22 cellular contexts compared by ENCODE assay signal in the genomic region with DNA sequence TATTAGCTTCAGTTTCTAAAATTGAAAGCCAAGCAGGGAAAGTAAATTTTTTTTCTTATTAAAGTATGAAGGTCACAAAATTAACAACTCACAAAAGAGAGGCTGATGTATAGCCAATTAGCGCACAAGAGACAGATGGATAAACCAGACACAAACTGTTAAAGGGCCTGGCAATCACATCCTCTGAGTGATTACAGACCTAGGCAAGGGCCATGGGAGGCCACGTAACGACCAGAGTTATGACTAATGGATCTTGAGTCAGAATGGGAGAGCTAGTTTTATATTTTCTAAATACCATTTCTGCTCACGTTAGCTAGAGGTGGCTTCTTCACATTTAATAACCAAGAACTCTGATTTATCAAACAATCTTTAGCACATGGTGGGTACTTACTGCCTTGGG. TPM values are rescaled to one million over a fixed set of nuclear protein-coding genes. Genes with fewer than 3 reads are reported as not detected.
DNase-seq lines count a peak whose midpoint lies in the region; ATAC-seq, FAIRE-seq and TF ChIP-seq lines count a peak whose summit lies in the region.
"Had no signal": no experiment of that assay in that cellular context is flagged by ENCODE, and none has a peak within 500 bp of the region (broad histone marks: within the 10 kb centered on the region; RNA-seq: fewer than 3 reads in every experiment).

No MANE protein-coding gene starts in this region.

- CTCF ChIA-PET in activated naive CD4-positive, alpha-beta T cell treated with anti-CD3 and anti-CD28 coated beads for 36 hours (lab: Charles Lee) = interaction anchor here (0.6 to 0.7 kb wide), 3 partner anchors 51 to 1719 kb away, joined by 3 read pairs; no protein-coding TSS in a partner anchor
- CTCF ChIA-PET in GM12878 (lab: Yijun Ruan, JAX) = interaction anchor here (1.2 to 1.6 kb wide), 2 partner anchors 10 to 16 kb away, joined by 4 to 6 read pairs; no protein-coding TSS in a partner anchor

- no peak overlapping the region for H3K9ac ChIP-seq in GM12878 (ENCODE audit: control insufficient read depth, insufficient read depth, low read length)

- RAD21 ChIA-PET in GM12878 (lab: Charles Lee; ENCODE audit: unreplicated experiment) = interaction anchor here (0.7 kb wide), 1 partner anchor 20 kb away, joined by 3 read pairs; no protein-coding TSS in a partner anchor

- H3K36me3 ChIP-seq in GM12878 (ENCODE audit: control insufficient read depth in 2 of 2, insufficient read depth in 2 of 2, low read length in 1 of 2) = no peaks in the 10 kb centered on the region
- H3K36me3 ChIP-seq: heart left ventricle, lower lobe of right lung had no signal

- ATAC-seq in GM12878 = peak; percentile 77
- peak; percentile 88 for ATAC-seq in stimulated activated naive CD8-positive, alpha-beta T cell treated with anti-CD3 and anti-CD28 coated beads, Interleukin-15, amount 100 ng/mL, for 72 hours
- ATAC-seq in HG02623 (IDR thresholded peaks at IDR 0.05; ENCODE audit: unreplicated experiment) = no peak
- ATAC-seq: heart left ventricle, lower lobe of right lung, right cardiac atrium had no signal

- TF ChIP-seq CTCF in GM12878 (IDR thresholded peaks at IDR 0.05 in 2 of 3, conservative IDR thresholded peaks at IDR 0.05 in 1 of 3; ENCODE audit: control insufficient read depth in 2 of 3, extremely low read depth in 1 of 3, insufficient read depth in 1 of 3, low read depth in 3 of 3, low read length in 3 of 3) = no peak

- FAIRE-seq in GM12878 (lab: Jason Lieb, UNC) = no peak
- FAIRE-seq: H1 had no signal

- DNase-seq in activated naive CD4-positive, alpha-beta T cell treated with anti-CD3 and anti-CD28 coated beads for 36 hours = peak; percentile 38
- no peak for DNase-seq in activated naive CD4-positive, alpha-beta T cell (lab: John Stamatoyannopoulos, UW)
- peak; percentile 71 for DNase-seq in NCI-H69 (lab: John Stamatoyannopoulos, UW)
- no peak for DNase-seq in GM12878 (ENCODE audit: low read depth, low spot score)
- DNase-seq in stimulated activated naive CD8-positive, alpha-beta T cell treated with anti-CD3 and anti-CD28 coated beads, Interleukin-15, amount 100 ng/mL, for 72 hours = peak in 1 of 2 donors; percentile 44
- no peak for DNase-seq in NCI-H2196 (lab: John Stamatoyannopoulos, UW; ENCODE audit: unreplicated experiment)
- DNase-seq: activated B cell treated with CpG ODN at 0.5 μM for 24 hours, AML-193, COR-L47, EL, endodermal cell, heart left ventricle, immature natural killer cell, lower lobe of right lung, NCI-H187, NCI-H446, right cardiac atrium, SHP77 had no signal

- intact Hi-C loops in activated naive CD4-positive, alpha-beta T cell treated with anti-CD3 and anti-CD28 coated beads for 36 hours (cut with micrococcal nuclease) = no loop called here
- intact Hi-C loops in GM12878 (cut with micrococcal nuclease; ENCODE audit: unreplicated experiment) = no loop called here

- no peaks in the 10 kb centered on the region for H3K36me3 Mint-ChIP-seq in activated naive CD4-positive, alpha-beta T cell treated with anti-CD3 and anti-CD28 coated beads for 36 hours (ENCODE audit: low read depth)
- H3K36me3 Mint-ChIP-seq: immature natural killer cell had no signal

- no peak overlapping the region for H3K4me3 ChIP-seq in GM12878
- H3K4me3 ChIP-seq: heart left ventricle, lower lobe of right lung had no signal

- BruUV-seq in GM12878 (replicated peaks; lab: Mats Ljungman, UMichigan) = no TSS peak

- no peaks in the 10 kb centered on the region for H3K9me3 Mint-ChIP-seq in activated naive CD4-positive, alpha-beta T cell treated with anti-CD3 and anti-CD28 coated beads for 36 hours
- H3K9me3 Mint-ChIP-seq in stimulated activated naive CD8-positive, alpha-beta T cell treated with anti-CD3 and anti-CD28 coated beads, Interleukin-15, amount 100 ng/mL, for 72 hours = no peaks in the 10 kb centered on the region
- H3K9me3 Mint-ChIP-seq: activated B cell treated with CpG ODN at 0.5 μM for 24 hours; immature natural killer cell; T-helper 1 cell treated with Interleukin-12 subunit alpha and Interleukin-12 subunit beta and Interleukin-4 antibody, amounts not matched to agents 30 μg/mL and 1 μg/mL, for 36 hours had no signal

- POLR2A ChIA-PET in GM12878 (lab: Charles Lee) = no interaction called here

- 0% methylated on average over 4 of the region's 4 CpGs for WGBS in GM12878 (ENCODE audit: insufficient coverage, insufficient replicate concordance, low lambda C conversion rate, missing lambda C conversion rate)

- H3K27me3 Mint-ChIP-seq in activated naive CD4-positive, alpha-beta T cell treated with anti-CD3 and anti-CD28 coated beads for 36 hours (ENCODE audit: low read depth) = peaks cover 9% of the 10 kb centered on the region
- H3K27me3 Mint-ChIP-seq in stimulated activated naive CD8-positive, alpha-beta T cell treated with anti-CD3 and anti-CD28 coated beads, Interleukin-15, amount 100 ng/mL, for 72 hours = peaks cover 25% of the 10 kb centered on the region

- TF ChIP-seq POLR2A in GM12878 (IDR thresholded peaks at IDR 0.05; ENCODE audit: low read depth, low read length) = no peak

- H3K27ac ChIP-seq in GM12878 (ENCODE audit: control insufficient read depth, insufficient read depth) = no peak overlapping the region
- H3K27ac ChIP-seq: heart left ventricle, HL-60, lower lobe of right lung had no signal

- in situ Hi-C loops in GM12878 (cut with MboI) = no loop called here

- no peak for TF ChIP-seq EP300 in GM12878 (IDR thresholded peaks at IDR 0.05; ENCODE audit: borderline replicate concordance in 1 of 2, control insufficient read depth in 1 of 2, low read depth in 2 of 2, low read length in 2 of 2)

- no peak overlapping the region for H3K27ac Mint-ChIP-seq in activated naive CD4-positive, alpha-beta T cell treated with anti-CD3 and anti-CD28 coated beads for 36 hours
- H3K27ac Mint-ChIP-seq in stimulated activated naive CD8-positive, alpha-beta T cell treated with anti-CD3 and anti-CD28 coated beads, Interleukin-15, amount 100 ng/mL, for 72 hours = no peak overlapping the region
- H3K27ac Mint-ChIP-seq: activated B cell treated with CpG ODN at 0.5 μM for 24 hours; endodermal cell; immature natural killer cell; T-helper 1 cell treated with Interleukin-12 subunit alpha and Interleukin-12 subunit beta and Interleukin-4 antibody, amounts not matched to agents 30 μg/mL and 1 μg/mL, for 36 hours had no signal

- H3K9me3 ChIP-seq in GM12878 (replicated peaks; ENCODE audit: control insufficient read depth, insufficient read depth, low read length) = no peaks in the 10 kb centered on the region
- H3K9me3 ChIP-seq: heart left ventricle, lower lobe of right lung had no signal

- peaks cover 6% of the 10 kb centered on the region for H3K4me1 Mint-ChIP-seq in activated naive CD4-positive, alpha-beta T cell treated with anti-CD3 and anti-CD28 coated beads for 36 hours (ENCODE audit: low read depth)
- H3K4me1 Mint-ChIP-seq in stimulated activated naive CD8-positive, alpha-beta T cell treated with anti-CD3 and anti-CD28 coated beads, Interleukin-15, amount 100 ng/mL, for 72 hours = peaks cover 12% of the 10 kb centered on the region
- H3K4me1 Mint-ChIP-seq: activated B cell treated with CpG ODN at 0.5 μM for 24 hours, endodermal cell, immature natural killer cell had no signal

- no peaks in the 10 kb centered on the region for H3K79me2 ChIP-seq in GM12878 (ENCODE audit: control insufficient read depth, insufficient read depth, low read length)

- no peaks in the 10 kb centered on the region for H4K20me1 ChIP-seq in GM12878 (ENCODE audit: control insufficient read depth, insufficient read depth)

- TF ChIP-seq RAD21 in GM12878 (IDR thresholded peaks at IDR 0.05; ENCODE audit: insufficient read depth, low read depth, low read length) = no peak

- SMC1A ChIA-PET in GM12878 (lab: Charles Lee; ENCODE audit: uncharacterized antibody, unreplicated experiment) = interaction anchor here (0.7 to 1.1 kb wide), 2 partner anchors 9 to 43 kb away, joined by 3 to 4 read pairs; no protein-coding TSS in a partner anchor

- H2AFZ ChIP-seq in GM12878 (ENCODE audit: control insufficient read depth, low read depth, low read length) = no peak overlapping the region

- no peak overlapping the region for H3K4me3 Mint-ChIP-seq in activated naive CD4-positive, alpha-beta T cell treated with anti-CD3 and anti-CD28 coated beads for 36 hours
- no peak overlapping the region for H3K4me3 Mint-ChIP-seq in stimulated activated naive CD8-positive, alpha-beta T cell treated with anti-CD3 and anti-CD28 coated beads, Interleukin-15, amount 100 ng/mL, for 72 hours
- H3K4me3 Mint-ChIP-seq: activated B cell treated with CpG ODN at 0.5 μM for 24 hours; endodermal cell; immature natural killer cell; T-helper 1 cell treated with Interleukin-12 subunit alpha and Interleukin-12 subunit beta and Interleukin-4 antibody, amounts not matched to agents 30 μg/mL and 1 μg/mL, for 36 hours had no signal

- no peak overlapping the region for H3K4me2 ChIP-seq in GM12878 (ENCODE audit: control insufficient read depth, insufficient read depth)

- no peaks in the 10 kb centered on the region for H3K4me1 ChIP-seq in GM12878 (ENCODE audit: control insufficient read depth, insufficient read depth, low read length)
- H3K4me1 ChIP-seq: heart left ventricle, lower lobe of right lung had no signal

- H3K27me3 ChIP-seq in GM12878 (replicated peaks in 1 of 2; ENCODE audit: control insufficient read depth in 2 of 2, insufficient read depth in 2 of 2, low read length in 1 of 2) = no peaks in the 10 kb centered on the region
- H3K27me3 ChIP-seq: heart left ventricle had no signal

RNA-seq across cellular contexts. Expression of a gene that starts 17.8 kb away (rescaled TPM):
- under 1 TPM; 0.15 to 0.38 TPM for total RNA-seq in activated naive CD4-positive, alpha-beta T cell treated with anti-CD3 and anti-CD28 coated beads for 36 hours
- total RNA-seq in GM12878 (2013; cell fraction: nucleolus; rRNA removed) = 5.9 and 8.5 TPM in 2 replicates
- 20.2 and 22.2 TPM in 2 replicates for total RNA-seq in GM12878 (2014; rRNA removed)
- 13.6 and 15.0 TPM in 2 replicates for total RNA-seq in GM12878 (2014; rRNA removed; fragmentation: Illumina TruSeq; extraction: Trizol)
- total RNA-seq in GM12878 (2021) = 24.8 and 25.5 TPM in 2 replicates
- polyA plus RNA-seq in GM12878 (2011; ENCODE audit: low read depth) = 7.6 TPM
- 15.7 and 24.3 TPM in 2 replicates for polyA plus RNA-seq in GM12878 (2011; rRNA removed)
- 28.5 and 32.2 TPM in 2 replicates for polyA plus RNA-seq in GM12878 (2011; cell fraction: cytosol; rRNA removed)
- polyA plus RNA-seq in GM12878 (2011; cell fraction: nucleus; rRNA removed) = 19.4 and 24.8 TPM in 2 replicates
- 8.5 and 11.0 TPM in 2 replicates for polyA plus RNA-seq in GM12878 (2012)
- 26.3 and 30.3 TPM in 2 replicates for polyA plus RNA-seq in GM12878 (2014; fragmentation: Illumina TruSeq; extraction: Trizol)
- 1 to 10 TPM; 2.3 to 2.5 TPM for polyA plus RNA-seq in GM12878 (2014; fragmentation: Nextera tagmentation; extraction: Ambion mirVana)
- 35.5 and 41.6 TPM in 2 replicates for polyA plus RNA-seq in GM12878 (2014; rRNA removed)
- 1 to 10 TPM; 1.6 to 1.7 TPM for polyA plus RNA-seq in GM12878 (2016; fragmentation: Nextera tagmentation; extraction: Ambion mirVana)
- 21.5 and 25.9 TPM in 2 replicates for polyA minus RNA-seq in GM12878 (2011; rRNA and poly(A)+ RNA removed)
- polyA minus RNA-seq in GM12878 (2011; cell fraction: cytosol; rRNA and poly(A)+ RNA removed) = 9.0 and 9.6 TPM in 2 replicates
- polyA minus RNA-seq in GM12878 (2011; cell fraction: nucleus; rRNA and poly(A)+ RNA removed) = 3.3 and 7.8 TPM in 2 replicates
- polyA plus RNA-seq: immature natural killer cell had no signal

RNA-seq across cellular contexts. Expression of a gene that starts 21.0 kb away (rescaled TPM):
- total RNA-seq in activated naive CD4-positive, alpha-beta T cell treated with anti-CD3 and anti-CD28 coated beads for 36 hours = 1 to 10 TPM; 3.5 to 3.7 TPM
- 2.0 and 2.4 TPM in 2 replicates for total RNA-seq in GM12878 (2013; cell fraction: nucleolus; rRNA removed)
- total RNA-seq in GM12878 (2014; rRNA removed) (6.3 and 7.0 TPM in 2 replicates), GM12878 (2014; rRNA removed; fragmentation: Illumina TruSeq; extraction: Trizol) (3.1 and 3.5 TPM in 2 replicates), GM12878 (2021) (8.1 and 8.9 TPM in 2 replicates)
- 1.0 TPM for polyA plus RNA-seq in GM12878 (2011; ENCODE audit: low read depth)
- polyA plus RNA-seq in GM12878 (2011; rRNA removed) (0.29 and 0.41 TPM in 2 replicates), GM12878 (2014; fragmentation: Illumina TruSeq; extraction: Trizol) (3.1 and 3.2 TPM in 2 replicates), GM12878 (2014; fragmentation: Nextera tagmentation; extraction: Ambion mirVana) (1 to 10 TPM in 1 of 2 experiments, under 1 TPM in 1; 0.63 to 1.8 TPM), GM12878 (2014; rRNA removed) (5.8 and 7.2 TPM in 2 replicates), GM12878 (2016; fragmentation: Nextera tagmentation; extraction: Ambion mirVana) (10 to 100 TPM in 1 of 2 experiments, 1 to 10 TPM in 1; 7.4 to 10.8 TPM)
- polyA plus RNA-seq in GM12878 (2011; cell fraction: cytosol; rRNA removed) = 0.78 and 1.0 TPM in 2 replicates
- 0.45 and 0.64 TPM in 2 replicates for polyA plus RNA-seq in GM12878 (2011; cell fraction: nucleus; rRNA removed)
- polyA plus RNA-seq in GM12878 (2012) = 1.8 and 2.6 TPM in 2 replicates
- 0.44 and 0.57 TPM in 2 replicates for polyA minus RNA-seq in GM12878 (2011; rRNA and poly(A)+ RNA removed)
- polyA minus RNA-seq in GM12878 (2011; cell fraction: cytosol; rRNA and poly(A)+ RNA removed) = 1.6 TPM in 2 replicates
- 0.73 and 0.86 TPM in 2 replicates for polyA minus RNA-seq in GM12878 (2011; cell fraction: nucleus; rRNA and poly(A)+ RNA removed)

RNA-seq across cellular contexts. Expression of a gene that starts 39.7 kb away (rescaled TPM):
- total RNA-seq in activated naive CD4-positive, alpha-beta T cell treated with anti-CD3 and anti-CD28 coated beads for 36 hours = 100 to 1,000 TPM; 346 to 348 TPM
- total RNA-seq in GM12878 (2013; cell fraction: nucleolus; rRNA removed) = 19.8 and 20.4 TPM in 2 replicates
- total RNA-seq in GM12878 (2014; rRNA removed) (143 and 156 TPM in 2 replicates), GM12878 (2014; rRNA removed; fragmentation: Illumina TruSeq; extraction: Trizol) (316 and 330 TPM in 2 replicates), GM12878 (2021) (420 and 445 TPM in 2 replicates)
- polyA plus RNA-seq in GM12878 (2011; ENCODE audit: low read depth) = 231 TPM
- polyA plus RNA-seq in GM12878 (2011; rRNA removed) (365 and 451 TPM in 2 replicates), GM12878 (2014; fragmentation: Illumina TruSeq; extraction: Trizol) (367 and 459 TPM in 2 replicates), GM12878 (2014; fragmentation: Nextera tagmentation; extraction: Ambion mirVana) (100 to 1,000 TPM in 1 of 2 experiments, 10 to 100 TPM in 1; 84.5 to 350 TPM), GM12878 (2014; rRNA removed) (421 and 474 TPM in 2 replicates), GM12878 (2016; fragmentation: Nextera tagmentation; extraction: Ambion mirVana) (1,000 to 10,000 TPM; 1,175 to 1,218 TPM)
- polyA plus RNA-seq in GM12878 (2011; cell fraction: cytosol; rRNA removed) = 285 and 309 TPM in 2 replicates
- polyA plus RNA-seq in GM12878 (2011; cell fraction: nucleus; rRNA removed) = 272 and 315 TPM in 2 replicates
- 619 and 621 TPM in 2 replicates for polyA plus RNA-seq in GM12878 (2012)
- 58.5 and 111 TPM in 2 replicates for polyA minus RNA-seq in GM12878 (2011; rRNA and poly(A)+ RNA removed)
- polyA minus RNA-seq in GM12878 (2011; cell fraction: cytosol; rRNA and poly(A)+ RNA removed) = 92.9 and 123 TPM in 2 replicates
- 23.3 and 36.7 TPM in 2 replicates for polyA minus RNA-seq in GM12878 (2011; cell fraction: nucleus; rRNA and poly(A)+ RNA removed)

RNA-seq across cellular contexts. Expression of a gene that starts 45.8 kb away (rescaled TPM):
- total RNA-seq in activated naive CD4-positive, alpha-beta T cell treated with anti-CD3 and anti-CD28 coated beads for 36 hours = 10 to 100 TPM; 17.5 to 18.0 TPM
- total RNA-seq in GM12878 (2013; cell fraction: nucleolus; rRNA removed) = 112 and 121 TPM in 2 replicates
- total RNA-seq in GM12878 (2014; rRNA removed) (42.7 and 45.0 TPM in 2 replicates), GM12878 (2014; rRNA removed; fragmentation: Illumina TruSeq; extraction: Trizol) (29.4 and 32.5 TPM in 2 replicates), GM12878 (2021) (40.2 and 43.3 TPM in 2 replicates)
- 25.0 TPM for polyA plus RNA-seq in GM12878 (2011; ENCODE audit: low read depth)
- polyA plus RNA-seq in GM12878 (2011; rRNA removed) (27.9 and 44.7 TPM in 2 replicates), GM12878 (2014; fragmentation: Illumina TruSeq; extraction: Trizol) (32.9 and 35.7 TPM in 2 replicates), GM12878 (2014; fragmentation: Nextera tagmentation; extraction: Ambion mirVana) (100 to 1,000 TPM in 1 of 2 experiments, 10 to 100 TPM in 1; 92.0 to 135 TPM), GM12878 (2014; rRNA removed) (68.2 and 69.9 TPM in 2 replicates), GM12878 (2016; fragmentation: Nextera tagmentation; extraction: Ambion mirVana) (10 to 100 TPM; 65.4 to 67.9 TPM)
- 61.6 and 76.5 TPM in 2 replicates for polyA plus RNA-seq in GM12878 (2011; cell fraction: cytosol; rRNA removed)
- polyA plus RNA-seq in GM12878 (2011; cell fraction: nucleus; rRNA removed) = 83.3 and 92.0 TPM in 2 replicates
- polyA plus RNA-seq in GM12878 (2012) = 27.6 and 38.4 TPM in 2 replicates
- 37.2 and 70.2 TPM in 2 replicates for polyA minus RNA-seq in GM12878 (2011; rRNA and poly(A)+ RNA removed)
- 8.8 and 18.7 TPM in 2 replicates for polyA minus RNA-seq in GM12878 (2011; cell fraction: cytosol; rRNA and poly(A)+ RNA removed)
- 51.0 and 104 TPM in 2 replicates for polyA minus RNA-seq in GM12878 (2011; cell fraction: nucleus; rRNA and poly(A)+ RNA removed)

Comparison
In these comparisons a context has a peak if more than half of its experiments do, and no peak if none do; other contexts are left out.
1. DNase-seq: peak in activated naive CD4-positive, alpha-beta T cell treated with anti-CD3 and anti-CD28 coated beads for 36 hours (single experiment) and NCI-H69 (single experiment); none in activated naive CD4-positive, alpha-beta T cell (0 of 4), GM12878 (single experiment) and NCI-H2196 (single experiment).
2. RNA of a gene that starts 17.8 kb away (total RNA-seq): 5.9 to 25.5 TPM in GM12878; 0.15 to 0.38 TPM in activated naive CD4-positive, alpha-beta T cell treated with anti-CD3 and anti-CD28 coated beads for 36 hours; every median in the first group is over 4 times any median in the second.